1 cellular context compared by ENCODE assay signal in genomic region chr5:126858441-126858840, GRCh38.
TF ChIP-seq lines count a peak whose summit lies in the region.

No MANE protein-coding gene starts in this region.

TF ChIP-seq in WTC11, 78 proteins besides CTCF, POLR2A, EP300 and RAD21 (continued from another document):
- TF ChIP-seq MAX (CRISPR knock-in tag; IDR thresholded peaks at IDR 0.05) (0 out of 2 replicates have a peak, but pooled peaks have one; percentile 14), JUN (CRISPR knock-in tag; IDR thresholded peaks at IDR 0.05) (no peak)
